2 cellular contexts compared by ENCODE assay signal in genomic region chr2:183035298-183035953, GRCh38.
TF ChIP-seq lines count a peak whose summit lies in the region.

No MANE protein-coding gene starts in this region.

TF ChIP-seq in GM23338, 12 proteins besides CTCF, POLR2A, EP300 and RAD21:
- TF ChIP-seq JUNB (IDR thresholded peaks at IDR 0.05; ENCODE audit: unreplicated experiment) (no peak), STAT1 (IDR thresholded peaks at IDR 0.05; ENCODE audit: unreplicated experiment) (no peak), ZNF114 (CRISPR knock-in tag; IDR thresholded peaks at IDR 0.05) (no peak), EZH2phosphoT487 (IDR thresholded peaks at IDR 0.05; ENCODE audit: unreplicated experiment) (no peak), ZNF462 (CRISPR knock-in tag; IDR thresholded peaks at IDR 0.05) (no peak), ETS1 (IDR thresholded peaks at IDR 0.05) (no peak), EZH2 (IDR thresholded peaks at IDR 0.05; ENCODE audit: low read depth, unreplicated experiment) (no peak), POLR2AphosphoS5 (IDR thresholded peaks at IDR 0.05; ENCODE audit: low read depth) (no peak), NANOG (IDR thresholded peaks at IDR 0.05; ENCODE audit: borderline replicate concordance) (no peak), ZNF331 (CRISPR knock-in tag; IDR thresholded peaks at IDR 0.05; ENCODE audit: low read depth) (no peak), REST (IDR thresholded peaks at IDR 0.05; ENCODE audit: unreplicated experiment) (no peak), CREB1 (CRISPR knock-in tag; IDR thresholded peaks at IDR 0.05; ENCODE audit: low read depth) (no peak)
TF ChIP-seq in GM23338: peak in this region for 0.

TF ChIP-seq in SK-N-SH, 30 proteins besides CTCF, POLR2A, EP300 and RAD21:
- no peak for TF ChIP-seq RCOR1 (IDR thresholded peaks at IDR 0.05; ENCODE audit: low read length)
- TF ChIP-seq JUND (IDR thresholded peaks at IDR 0.05), result no peak
- TF ChIP-seq FOSL2 (IDR thresholded peaks at IDR 0.05; ENCODE audit: borderline replicate concordance, low read depth), result no peak
- TF ChIP-seq TEAD4 (IDR thresholded peaks at IDR 0.05; ENCODE audit: borderline replicate concordance, insufficient read depth), result 0 out of 2 replicates have a peak, but pooled peaks have one; percentile 24
- no peak for TF ChIP-seq CHD2 (IDR thresholded peaks at IDR 0.05; ENCODE audit: low read length, partially characterized antibody)
- no peak for TF ChIP-seq MXI1 (IDR thresholded peaks at IDR 0.05; ENCODE audit: low read depth, low read length)
- TF ChIP-seq MAX (IDR thresholded peaks at IDR 0.05; ENCODE audit: low read depth), result peak; percentile 60; the same call in 1 of the 2 replicates
- no peak for TF ChIP-seq EZH2phosphoT487 (IDR thresholded peaks at IDR 0.05; ENCODE audit: borderline replicate concordance, low read depth)
- no peak for TF ChIP-seq SMC3 (IDR thresholded peaks at IDR 0.05; ENCODE audit: low read depth, low read length)
- TF ChIP-seq GABPA (IDR thresholded peaks at IDR 0.05; ENCODE audit: low read depth), result no peak
- TF ChIP-seq FOXM1 (IDR thresholded peaks at IDR 0.05; ENCODE audit: low read depth), result no peak
- peak; percentile 40; the same call in 1 of the 2 replicates for TF ChIP-seq NFIC (IDR thresholded peaks at IDR 0.05; ENCODE audit: borderline replicate concordance)
- no peak for TF ChIP-seq NRF1 (IDR thresholded peaks at IDR 0.05; ENCODE audit: low read depth, low read length)
- TF ChIP-seq TAF1 (IDR thresholded peaks at IDR 0.05; ENCODE audit: borderline replicate concordance, low read depth, low read length), result no peak
- peak; percentile 82 for TF ChIP-seq TCF12 (IDR thresholded peaks at IDR 0.05)
- no peak for TF ChIP-seq YY1 (IDR thresholded peaks at IDR 0.05; ENCODE audit: low read depth)
- no peak for TF ChIP-seq RFX5 (IDR thresholded peaks at IDR 0.05; ENCODE audit: low read length)
- no peak for TF ChIP-seq RXRA (IDR thresholded peaks at IDR 0.05; ENCODE audit: borderline replicate concordance, low read depth)
- no peak for TF ChIP-seq SIN3A (IDR thresholded peaks at IDR 0.05; ENCODE audit: borderline replicate concordance, low read depth, low read length)
- no peak for TF ChIP-seq IRF3 (IDR thresholded peaks at IDR 0.05; ENCODE audit: low read depth, low read length)
- no peak for TF ChIP-seq ZBTB33 (IDR thresholded peaks at IDR 0.05; ENCODE audit: borderline replicate concordance, low read depth)
- TF ChIP-seq USF2 (IDR thresholded peaks at IDR 0.05; ENCODE audit: borderline replicate concordance, low read depth, low read length), result no peak
- no peak for TF ChIP-seq GATA2 (CRISPR knock-in tag; IDR thresholded peaks at IDR 0.05)
